In the genomic region with DNA sequence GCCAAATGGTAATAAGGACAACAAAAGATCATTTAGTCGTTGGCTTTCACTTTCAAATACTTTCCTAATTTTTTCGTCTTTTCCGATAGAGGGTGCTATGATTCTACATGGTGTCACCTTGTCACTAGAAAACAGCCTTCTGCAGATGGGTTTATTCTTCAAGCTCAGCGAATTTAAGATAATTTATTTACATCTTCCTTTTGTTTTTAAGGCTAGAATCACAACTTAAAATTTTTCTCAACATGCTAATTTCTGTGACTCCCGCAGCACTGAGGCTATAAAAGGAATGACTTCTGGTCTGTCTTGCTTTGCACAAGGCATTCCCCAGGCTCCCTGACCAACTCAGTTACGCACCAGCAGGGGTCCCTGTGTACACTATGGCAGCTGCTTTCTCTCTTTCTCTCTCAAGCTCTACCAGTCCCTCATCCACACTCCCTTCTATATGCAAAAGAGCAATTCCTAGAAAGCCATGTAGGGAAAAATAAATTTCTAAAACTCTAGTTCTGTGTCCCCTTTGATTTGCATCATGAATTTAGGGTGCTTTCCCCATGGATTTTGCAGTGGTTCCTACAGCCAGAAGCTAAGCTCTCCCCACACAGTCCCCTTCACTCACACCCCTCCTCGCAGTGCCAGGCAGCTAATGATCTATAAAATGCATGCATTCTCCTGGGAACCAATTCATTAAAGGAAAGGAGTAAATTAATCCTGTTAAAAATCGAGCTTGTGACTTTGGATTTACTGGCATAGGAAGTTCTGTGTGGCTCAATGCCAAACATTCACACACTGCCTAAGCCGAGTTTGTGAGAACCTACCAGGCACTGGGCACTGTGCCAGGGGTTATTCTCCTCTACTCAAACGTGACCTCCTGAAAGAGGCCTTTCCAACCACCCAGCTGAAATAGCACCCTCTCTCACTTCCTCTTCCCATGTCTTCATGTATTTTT, we compare ENCODE assay signal across 1 cellular context.
TF ChIP-seq lines count a peak whose summit lies in the region.

No MANE protein-coding gene starts in this region.

TF ChIP-seq in K562, 482 proteins besides CTCF, POLR2A, EP300 and RAD21 (continued from another document):
- TF ChIP-seq FOXK2 (conservative IDR thresholded peaks at IDR 0.05 in 1 of 2, IDR thresholded peaks at IDR 0.05 in 1 of 2; ENCODE audit: low read depth in 2 of 2) = 0 out of 4 replicates have a peak, but pooled peaks of 1 of the 2 experiments have one; percentile 42
- TF ChIP-seq L3MBTL2 (IDR thresholded peaks at IDR 0.05) = 0 out of 2 replicates have a peak, but pooled peaks have one; percentile 12
- TF ChIP-seq ELF4 (CRISPR knock-in tag; IDR thresholded peaks at IDR 0.05) = no peak
- 0 out of 2 replicates have a peak, but pooled peaks have one; percentile 3 for TF ChIP-seq SPI1 (IDR thresholded peaks at IDR 0.05; ENCODE audit: borderline replicate concordance, low read depth, low read length)
- 0 out of 2 replicates have a peak, but pooled peaks have one; percentile 13 for TF ChIP-seq SMC3 (conservative IDR thresholded peaks at IDR 0.05; ENCODE audit: insufficient read depth, low read depth, low read length)
- TF ChIP-seq SIRT6 (IDR thresholded peaks at IDR 0.05; ENCODE audit: low read depth, low read length) = no peak
- TF ChIP-seq CTBP1 (IDR thresholded peaks at IDR 0.05; ENCODE audit: borderline replicate concordance) = 0 out of 2 replicates have a peak, but pooled peaks have one; percentile 21
- TF ChIP-seq TOE1 (IDR thresholded peaks at IDR 0.05; ENCODE audit: borderline replicate concordance) = no peak
- no peak for TF ChIP-seq TOE1 (CRISPR knock-in tag; IDR thresholded peaks at IDR 0.05; ENCODE audit: borderline replicate concordance, low read depth)
- TF ChIP-seq C11orf30 (IDR thresholded peaks at IDR 0.05; ENCODE audit: low read depth) = 0 out of 2 replicates have a peak, but pooled peaks have one; percentile 22
- TF ChIP-seq ATF1 (CRISPR knock-in tag; IDR thresholded peaks at IDR 0.05) = no peak
- peak; percentile 28; the same call in 1 of the 2 replicates for TF ChIP-seq ATF1 (tag; IDR thresholded peaks at IDR 0.05)
- TF ChIP-seq FOXA3 (CRISPR knock-in tag; conservative IDR thresholded peaks at IDR 0.05 in 1 of 2, IDR thresholded peaks at IDR 0.05 in 1 of 2) = no peak
